In genomic region chr4:119559044-119559647, GRCh38 we compare ENCODE assay signal across 8 cellular contexts.
A peak's percentile ranks its signal among the peaks of the same experiment; 100 is the strongest.
DNase-seq lines count a peak whose midpoint lies in the region; ATAC-seq and TF ChIP-seq lines count a peak whose summit lies in the region.

No MANE protein-coding gene starts in this region.

- peak; percentile 33 for TF ChIP-seq CTCF in kidney epithelial cell (IDR thresholded peaks at IDR 0.05; ENCODE audit: insufficient read depth, low read length, poor library complexity, severe bottlenecking)

- no peaks in the 10 kb centered on the region for H3K27me3 ChIP-seq in kidney epithelial cell (ENCODE audit: control insufficient read depth, insufficient read depth, low read length)

- no peak for ATAC-seq in GM19023 (IDR thresholded peaks at IDR 0.05; ENCODE audit: unreplicated experiment)
- ATAC-seq in GM19397 (IDR thresholded peaks at IDR 0.05; ENCODE audit: unreplicated experiment): no peak
- ATAC-seq in stimulated activated naive CD8-positive, alpha-beta T cell treated with anti-CD3 and anti-CD28 coated beads, Interleukin-15, Interleukin-2, amounts not matched to agents 100 U/mL and 50 U/mL, for 24 hours: no peak

- in situ Hi-C loops in G401 (cut with HindIII; ENCODE audit: low sequenced_read_pairs): no loop called here

- no peak overlapping the region for H3K4me3 ChIP-seq in kidney epithelial cell (ENCODE audit: low read depth, low read length)

- DNase-seq in G401 (ENCODE audit: low spot score) (peak; percentile 29), Kasumi-1 (lab: John Stamatoyannopoulos, UW) (peak; percentile 50 to 65), amniotic epithelial cell (ENCODE audit: low read depth) (peak; percentile 69), kidney epithelial cell (ENCODE audit: low read depth) (no peak)
- no peak for DNase-seq in stimulated activated CD4-positive, alpha-beta T cell treated with anti-CD3 and anti-CD28 coated beads, Interleukin-4, amount 100 ng/mL, for 1 hour
- no peak for DNase-seq in stimulated activated naive CD8-positive, alpha-beta T cell treated with anti-CD3 and anti-CD28 coated beads, Interleukin-15, Interleukin-2, amounts not matched to agents 100 U/mL and 50 U/mL, for 24 hours

- H3K36me3 ChIP-seq in kidney epithelial cell (ENCODE audit: control insufficient read depth, insufficient read depth, low read length): no peaks in the 10 kb centered on the region

Comparison
In these comparisons a context has a peak if more than half of its experiments do, and no peak if none do; other contexts are left out.
1. DNase-seq: peak in G401 (single experiment), Kasumi-1 (2 of 2) and amniotic epithelial cell (single experiment); none in kidney epithelial cell (single experiment), stimulated activated CD4-positive, alpha-beta T cell treated with anti-CD3 and anti-CD28 coated beads, Interleukin-4, amount 100 ng/mL, for 1 hour (single experiment) and stimulated activated naive CD8-positive, alpha-beta T cell treated with anti-CD3 and anti-CD28 coated beads, Interleukin-15, Interleukin-2, amounts not matched to agents 100 U/mL and 50 U/mL, for 24 hours (single experiment).